Comparison of ENCODE assay signal across 10 cellular contexts in genomic region chr2:186484062-186484735, GRCh38. TPM values are rescaled to one million over a fixed set of nuclear protein-coding genes. Genes with fewer than 3 reads are reported as not detected.
DNase-seq lines count a peak whose midpoint lies in the region; ATAC-seq and TF ChIP-seq lines count a peak whose summit lies in the region.
"Had no signal": no experiment of that assay in that cellular context is flagged by ENCODE, and none has a peak within 500 bp of the region (broad histone marks: within the 10 kb centered on the region; RNA-seq: fewer than 3 reads in every experiment).

No MANE protein-coding gene starts in this region.

- ATAC-seq in SK-N-SH treated with all-trans-retinoic acid at 6 μM for 48 hours (no peak), GM21528 (IDR thresholded peaks at IDR 0.05; ENCODE audit: low FRiP score, unreplicated experiment) (no peak), GM19324 (IDR thresholded peaks at IDR 0.05; ENCODE audit: low FRiP score, unreplicated experiment) (no peak)
- ATAC-seq in activated naive CD8-positive, alpha-beta T cell treated with anti-CD3 and anti-CD28 coated beads, Interleukin-2, amount 50 U/mL, for 24 hours = no peak

- peaks cover 2% of the 10 kb centered on the region for H3K27me3 Mint-ChIP-seq in activated naive CD8-positive, alpha-beta T cell treated with anti-CD3 and anti-CD28 coated beads, Interleukin-2, amount 50 U/mL, for 24 hours

- no peak overlapping the region for H2AFZ ChIP-seq in SK-N-SH (ENCODE audit: low read depth)

- peaks cover 9 to 10% of the 10 kb centered on the region in 2 experiments; a peak in 3 of 4 replicates for H3K4me1 ChIP-seq in SK-N-SH (ENCODE audit: control insufficient read depth in 1 of 2, insufficient read depth in 2 of 2, low read depth in 1 of 2, low read length in 1 of 2)
- H3K4me1 ChIP-seq in neutrophil (ENCODE audit: control insufficient read depth in 1 of 2, insufficient read depth in 1 of 2, low read depth in 1 of 2, low read length in 1 of 2) = peaks cover 32 to 35% of the 10 kb centered on the region in 2 experiments

- H3K79me2 ChIP-seq in SK-N-SH (ENCODE audit: insufficient read depth) = peaks cover 48% of the 10 kb centered on the region

- H3K9me3 ChIP-seq in SK-N-SH (no peaks in the 10 kb centered on the region), neutrophil (no peaks in the 10 kb centered on the region)
- H3K9me3 ChIP-seq: SJSA1 had no signal

- H3K27ac ChIP-seq in SK-N-SH (ENCODE audit: low read depth in 2 of 2, low read length in 1 of 2) = no peak overlapping the region
- H3K27ac ChIP-seq in neutrophil = peak overlapping the region; percentile 20
- H3K27ac ChIP-seq: SJSA1 had no signal

- peak overlapping the region in 1 of 2 experiments; percentile 94; a peak in 1 of 4 replicates for H3K4me3 ChIP-seq in SK-N-SH (ENCODE audit: low read depth in 2 of 2, low read length in 1 of 2)
- no peak overlapping the region for H3K4me3 ChIP-seq in neutrophil (ENCODE audit: low read depth in 1 of 2, low read length in 1 of 2)
- H3K4me3 ChIP-seq: SJSA1 had no signal

- no peak for TF ChIP-seq EP300 in SK-N-SH (IDR thresholded peaks at IDR 0.05; ENCODE audit: borderline replicate concordance in 1 of 2, low read depth in 1 of 2, low read length in 1 of 2)

- no peaks in the 10 kb centered on the region for H3K9me2 ChIP-seq in SK-N-SH

- peak overlapping the region; percentile 93 for H3K4me3 Mint-ChIP-seq in activated naive CD8-positive, alpha-beta T cell treated with anti-CD3 and anti-CD28 coated beads, Interleukin-2, amount 50 U/mL, for 24 hours

- peaks cover 59% of the 10 kb centered on the region for H3K4me1 Mint-ChIP-seq in activated naive CD8-positive, alpha-beta T cell treated with anti-CD3 and anti-CD28 coated beads, Interleukin-2, amount 50 U/mL, for 24 hours

- TF ChIP-seq CTCF in SK-N-SH (IDR thresholded peaks at IDR 0.05) (no peak), neutrophil (IDR thresholded peaks at IDR 0.05) (no peak)

- WGBS in SK-N-SH (ENCODE audit: low lambda C conversion rate) = 91% methylated on average over 6 of the region's 6 CpGs

- no peak overlapping the region for H3K27ac Mint-ChIP-seq in activated naive CD8-positive, alpha-beta T cell treated with anti-CD3 and anti-CD28 coated beads, Interleukin-2, amount 50 U/mL, for 24 hours

- peaks cover 0 to 4% of the 10 kb centered on the region in 2 experiments for H3K36me3 ChIP-seq in SK-N-SH (replicated peaks in 1 of 2; ENCODE audit: control insufficient read depth in 1 of 2, insufficient read depth in 2 of 2, low read length in 1 of 2)
- H3K36me3 ChIP-seq in neutrophil = no peaks in the 10 kb centered on the region

- H3K27me3 ChIP-seq in SK-N-SH (ENCODE audit: insufficient read depth) = no peaks in the 10 kb centered on the region
- H3K27me3 ChIP-seq in neutrophil = no peaks in the 10 kb centered on the region
- H3K27me3 ChIP-seq: SJSA1 had no signal

- H3F3A ChIP-seq in SK-N-SH (replicated peaks; ENCODE audit: insufficient read depth) = no peaks in the 10 kb centered on the region

- POLR2A ChIA-PET in SK-N-SH (lab: Yijun Ruan, JAX) = no interaction called here

- H4K20me1 ChIP-seq in SK-N-SH (ENCODE audit: insufficient read depth) = peaks cover 22% of the 10 kb centered on the region

- DNase-seq in SK-N-SH = no peak
- DNase-seq in Kasumi-1 (lab: John Stamatoyannopoulos, UW) = peak; percentile 46 to 57
- DNase-seq in activated naive CD8-positive, alpha-beta T cell treated with anti-CD3 and anti-CD28 coated beads, Interleukin-2, amount 50 U/mL, for 24 hours = no peak
- DNase-seq in NCI-H774 (lab: John Stamatoyannopoulos, UW) = no peak
- DNase-seq: NCI-H1105 treated with DMSO at 0.1 percent for 48 hours had no signal

- no peak overlapping the region for H3K9ac ChIP-seq in SK-N-SH

- peak overlapping the region; percentile 76 for H3K4me2 ChIP-seq in SK-N-SH

- no peaks in the 10 kb centered on the region for H3K9me3 Mint-ChIP-seq in activated naive CD8-positive, alpha-beta T cell treated with anti-CD3 and anti-CD28 coated beads, Interleukin-2, amount 50 U/mL, for 24 hours

- CTCF ChIA-PET in SK-N-SH (lab: Yijun Ruan, JAX) = no interaction called here

- TF ChIP-seq RAD21 in SK-N-SH (IDR thresholded peaks at IDR 0.05; ENCODE audit: low read length) = no peak

- peaks cover 18% of the 10 kb centered on the region for H3K36me3 Mint-ChIP-seq in activated naive CD8-positive, alpha-beta T cell treated with anti-CD3 and anti-CD28 coated beads, Interleukin-2, amount 50 U/mL, for 24 hours (ENCODE audit: low read depth)

TF ChIP-seq in SK-N-SH, 30 proteins besides CTCF, POLR2A, EP300 and RAD21 (continues in another document):
- no peak for TF ChIP-seq NRF1 (IDR thresholded peaks at IDR 0.05; ENCODE audit: low read depth, low read length)
- TF ChIP-seq, protein P1, sequence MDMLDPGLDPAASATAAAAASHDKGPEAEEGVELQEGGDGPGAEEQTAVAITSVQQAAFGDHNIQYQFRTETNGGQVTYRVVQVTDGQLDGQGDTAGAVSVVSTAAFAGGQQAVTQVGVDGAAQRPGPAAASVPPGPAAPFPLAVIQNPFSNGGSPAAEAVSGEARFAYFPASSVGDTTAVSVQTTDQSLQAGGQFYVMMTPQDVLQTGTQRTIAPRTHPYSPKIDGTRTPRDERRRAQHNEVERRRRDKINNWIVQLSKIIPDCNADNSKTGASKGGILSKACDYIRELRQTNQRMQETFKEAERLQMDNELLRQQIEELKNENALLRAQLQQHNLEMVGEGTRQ (IDR thresholded peaks at IDR 0.05; ENCODE audit: borderline replicate concordance, low read depth, low read length) = no peak
- TF ChIP-seq SMC3 (IDR thresholded peaks at IDR 0.05; ENCODE audit: low read depth, low read length) = no peak
- TF ChIP-seq ZBTB33 (IDR thresholded peaks at IDR 0.05; ENCODE audit: borderline replicate concordance, low read depth) = no peak
- no peak for TF ChIP-seq GABPA (IDR thresholded peaks at IDR 0.05; ENCODE audit: low read depth)
- no peak for TF ChIP-seq YY1 (IDR thresholded peaks at IDR 0.05; ENCODE audit: low read depth)
- TF ChIP-seq JUND (IDR thresholded peaks at IDR 0.05) = no peak
- TF ChIP-seq FOSL2 (IDR thresholded peaks at IDR 0.05; ENCODE audit: borderline replicate concordance, low read depth) = no peak

TF ChIP-seq in SK-N-SH treated with all-trans-retinoic acid at 6 μM for 48 hours, 23 proteins besides CTCF, POLR2A, EP300 and RAD21:
- TF ChIP-seq ZFP3 (CRISPR knock-in tag; IDR thresholded peaks at IDR 0.05) (no peak), ESRRG (CRISPR knock-in tag; IDR thresholded peaks at IDR 0.05) (no peak), SNAI2 (CRISPR knock-in tag; IDR thresholded peaks at IDR 0.05) (no peak), ISL1 (CRISPR knock-in tag; IDR thresholded peaks at IDR 0.05) (no peak), TOX (CRISPR knock-in tag; IDR thresholded peaks at IDR 0.05; ENCODE audit: borderline replicate concordance) (no peak), ZC3H10 (CRISPR knock-in tag; IDR thresholded peaks at IDR 0.05) (no peak), RARB (CRISPR knock-in tag; IDR thresholded peaks at IDR 0.05) (no peak), OSR1 (CRISPR knock-in tag; IDR thresholded peaks at IDR 0.05) (no peak), ARNTL (CRISPR knock-in tag; IDR thresholded peaks at IDR 0.05; ENCODE audit: borderline replicate concordance, low read depth) (no peak), TCF4 (CRISPR knock-in tag; IDR thresholded peaks at IDR 0.05; ENCODE audit: borderline replicate concordance) (no peak), PPARA (CRISPR knock-in tag; IDR thresholded peaks at IDR 0.05; ENCODE audit: borderline replicate concordance) (no peak), CSDC2 (CRISPR knock-in tag; IDR thresholded peaks at IDR 0.05) (no peak), BACH2 (CRISPR knock-in tag; IDR thresholded peaks at IDR 0.05; ENCODE audit: borderline replicate concordance) (no peak)
- TF ChIP-seq, protein P2, sequence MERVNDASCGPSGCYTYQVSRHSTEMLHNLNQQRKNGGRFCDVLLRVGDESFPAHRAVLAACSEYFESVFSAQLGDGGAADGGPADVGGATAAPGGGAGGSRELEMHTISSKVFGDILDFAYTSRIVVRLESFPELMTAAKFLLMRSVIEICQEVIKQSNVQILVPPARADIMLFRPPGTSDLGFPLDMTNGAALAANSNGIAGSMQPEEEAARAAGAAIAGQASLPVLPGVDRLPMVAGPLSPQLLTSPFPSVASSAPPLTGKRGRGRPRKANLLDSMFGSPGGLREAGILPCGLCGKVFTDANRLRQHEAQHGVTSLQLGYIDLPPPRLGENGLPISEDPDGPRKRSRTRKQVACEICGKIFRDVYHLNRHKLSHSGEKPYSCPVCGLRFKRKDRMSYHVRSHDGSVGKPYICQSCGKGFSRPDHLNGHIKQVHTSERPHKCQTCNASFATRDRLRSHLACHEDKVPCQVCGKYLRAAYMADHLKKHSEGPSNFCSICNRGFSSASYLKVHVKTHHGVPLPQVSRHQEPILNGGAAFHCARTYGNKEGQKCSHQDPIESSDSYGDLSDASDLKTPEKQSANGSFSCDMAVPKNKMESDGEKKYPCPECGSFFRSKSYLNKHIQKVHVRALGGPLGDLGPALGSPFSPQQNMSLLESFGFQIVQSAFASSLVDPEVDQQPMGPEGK (CRISPR knock-in tag; IDR thresholded peaks at IDR 0.05; ENCODE audit: borderline replicate concordance) = no peak
- TF ChIP-seq, protein P3, sequence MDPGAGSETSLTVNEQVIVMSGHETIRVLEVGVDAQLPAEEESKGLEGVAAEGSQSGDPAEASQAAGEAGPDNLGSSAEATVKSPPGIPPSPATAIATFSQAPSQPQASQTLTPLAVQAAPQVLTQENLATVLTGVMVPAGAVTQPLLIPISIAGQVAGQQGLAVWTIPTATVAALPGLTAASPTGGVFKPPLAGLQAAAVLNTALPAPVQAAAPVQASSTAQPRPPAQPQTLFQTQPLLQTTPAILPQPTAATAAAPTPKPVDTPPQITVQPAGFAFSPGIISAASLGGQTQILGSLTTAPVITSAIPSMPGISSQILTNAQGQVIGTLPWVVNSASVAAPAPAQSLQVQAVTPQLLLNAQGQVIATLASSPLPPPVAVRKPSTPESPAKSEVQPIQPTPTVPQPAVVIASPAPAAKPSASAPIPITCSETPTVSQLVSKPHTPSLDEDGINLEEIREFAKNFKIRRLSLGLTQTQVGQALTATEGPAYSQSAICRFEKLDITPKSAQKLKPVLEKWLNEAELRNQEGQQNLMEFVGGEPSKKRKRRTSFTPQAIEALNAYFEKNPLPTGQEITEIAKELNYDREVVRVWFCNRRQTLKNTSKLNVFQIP (CRISPR knock-in tag; IDR thresholded peaks at IDR 0.05; ENCODE audit: borderline replicate concordance, low read depth) = no peak

RNA-seq across cellular contexts. Expression of gene ZC3H15, which starts 1.9 kb away (rescaled TPM):
- polyA plus RNA-seq in SK-N-SH (2012; rRNA removed) = 26.5 and 27.7 TPM in 2 replicates
- 33.9 and 52.2 TPM in 2 replicates for polyA plus RNA-seq in SK-N-SH (2012; cell fraction: cytosol; rRNA removed)
- 17.5 and 44.8 TPM in 2 replicates for polyA plus RNA-seq in SK-N-SH (2012; cell fraction: nucleus; rRNA removed)

Comparison
In these comparisons a context has a peak if more than half of its experiments do, and no peak if none do; other contexts are left out.
1. DNase-seq: peak in Kasumi-1 (2 of 2); none in SK-N-SH (single experiment), activated naive CD8-positive, alpha-beta T cell treated with anti-CD3 and anti-CD28 coated beads, Interleukin-2, amount 50 U/mL, for 24 hours (single experiment) and NCI-H774 (single experiment).